Comparison of ENCODE assay signal across 8 cellular contexts in the genomic region with DNA sequence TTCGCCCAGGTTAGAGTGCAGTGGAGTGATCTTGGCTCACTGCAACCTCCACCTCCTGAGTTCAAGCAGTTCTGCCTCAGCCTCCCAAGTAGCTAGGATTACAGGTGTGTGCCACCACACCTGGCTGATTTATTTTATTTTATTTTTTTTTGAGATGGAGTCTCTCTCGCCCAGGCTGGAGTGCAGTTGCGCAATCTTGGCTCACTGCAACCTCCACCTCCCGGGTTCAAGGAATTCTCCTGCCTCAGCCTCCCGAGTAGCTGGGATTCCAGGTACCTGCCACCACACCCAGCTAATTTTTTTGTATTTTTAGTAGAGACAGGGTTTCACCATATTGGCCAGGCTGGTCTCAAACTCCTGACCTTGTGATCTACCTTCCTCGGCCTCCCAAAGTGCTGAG.
DNase-seq lines count a peak whose midpoint lies in the region; ATAC-seq, FAIRE-seq and TF ChIP-seq lines count a peak whose summit lies in the region.
"Not testable (repeated sequence)": the region's sequence is repeated elsewhere in the genome, so short reads cannot be mapped to it uniquely, and the experiment has no call there.

No MANE protein-coding gene starts in this region.

- not testable (repeated sequence) for H2BK120ac ChIP-seq in H1 (replicated peaks; ENCODE audit: low read depth, low read length)

- not testable (repeated sequence) for H3K27ac ChIP-seq in A549; BLaER1 treated with 17β-estradiol and CSF1 and Interleukin-3, amounts not matched to agents 10 nM and 100 nM; K562 (ENCODE audit: extremely low read depth, low read depth, low read length); H1 (ENCODE audit: low read depth, low read length); HepG2 (ENCODE audit: extremely low read length, insufficient read depth, low read length)
- peak overlapping the region; percentile 67; the same call in 1 of the 2 replicates for H3K27ac ChIP-seq in GM23338 (ENCODE audit: low read depth)
- H3K27ac ChIP-seq in VCaP, result peak overlapping the region; percentile 65

- ATAC-seq in A549, GM23338, K562, HepG2: not testable (repeated sequence)

- peaks cover 57% of the 10 kb centered on the region for H3K79me2 ChIP-seq in GM23338 (replicated peaks; ENCODE audit: insufficient read depth)
- H3K79me2 ChIP-seq in K562 (ENCODE audit: control insufficient read depth, insufficient read depth, low read length), result peaks cover 53% of the 10 kb centered on the region
- peaks cover 0 to 31% of the 10 kb centered on the region in 2 experiments; a peak in 1 of 4 replicates for H3K79me2 ChIP-seq in H1 (ENCODE audit: control insufficient read depth in 1 of 2, insufficient read depth in 2 of 2, low read length in 2 of 2)
- not testable (repeated sequence) for H3K79me2 ChIP-seq in HepG2 (ENCODE audit: insufficient read depth, low read length)

- not testable (repeated sequence) for FAIRE-seq in A549 (lab: Jason Lieb, UNC); K562 (lab: Jason Lieb, UNC); H1 (lab: Jason Lieb, UNC); HepG2 (lab: Jason Lieb, UNC)

- not testable (repeated sequence) for H3K27me3 ChIP-seq in BLaER1 treated with 17β-estradiol and CSF1 and Interleukin-3, amounts not matched to agents 10 nM and 100 nM; GM23338 (ENCODE audit: insufficient read depth); K562 (ENCODE audit: control insufficient read depth in 2 of 2, insufficient read depth in 2 of 2, low read length in 2 of 2); H1 (replicated peaks in 1 of 4; ENCODE audit: control insufficient read depth in 3 of 4, extremely low read depth in 1 of 4, insufficient read depth in 3 of 4, low read length in 3 of 4); HepG2 (ENCODE audit: control insufficient read depth in 1 of 2, insufficient read depth in 2 of 2, low read length in 2 of 2)

- H3K23ac ChIP-seq in H1 (ENCODE audit: insufficient read length), result not testable (repeated sequence)

- not testable (repeated sequence) for H3K4ac ChIP-seq in H1 (replicated peaks; ENCODE audit: insufficient read length, low read depth, low read length)

- not testable (repeated sequence) for H3K9me2 ChIP-seq in GM23338 (ENCODE audit: insufficient read depth)

- peaks cover 14% of the 10 kb centered on the region for H3K9me1 ChIP-seq in K562 (ENCODE audit: control insufficient read depth, insufficient read depth, low read length)

- H3K9me3 Mint-ChIP-seq in GM23338, result not testable (repeated sequence)

- not testable (repeated sequence) for H3K79me1 ChIP-seq in H1 (ENCODE audit: low read depth, low read length)

- not testable (repeated sequence) for H3K4me3 ChIP-seq in A549; BLaER1 treated with 17β-estradiol and CSF1 and Interleukin-3, amounts not matched to agents 10 nM and 100 nM; GM23338; K562; H1 (ENCODE audit: extremely low read depth in 1 of 4, insufficient read depth in 2 of 4, low read depth in 3 of 4, low read length in 4 of 4); HepG2 (replicated peaks in 1 of 3; ENCODE audit: insufficient read depth in 1 of 3, low read depth in 2 of 3, low read length in 3 of 3)

- H2AK5ac ChIP-seq in H1 (ENCODE audit: low read depth, low read length), result not testable (repeated sequence)

- CTCF ChIA-PET in A549 (lab: Yijun Ruan, JAX) (interaction anchor here (0.5 to 1.3 kb wide), 3 partner anchors 8 to 305 kb away, joined by 3 read pairs; no protein-coding TSS in a partner anchor), K562 (lab: Yijun Ruan, JAX; ENCODE audit: low intra/inter-chr PET ratio) (interaction anchor here (0.6 kb wide), 1 partner anchor 29 kb away, joined by 3 read pairs; no protein-coding TSS in a partner anchor), H1 (lab: Charles Lee; ENCODE audit: partially characterized antibody) (interaction anchor here (1.1 to 1.5 kb wide), 3 partner anchors 14 to 110 kb away, joined by 3 to 8 read pairs (median 4); no protein-coding TSS in a partner anchor)
- CTCF ChIA-PET in HepG2 (lab: Yijun Ruan, JAX; ENCODE audit: low intra/inter-chr PET ratio, low total read pairs), result not testable (repeated sequence)

- H3K4me1 ChIP-seq in A549, result not testable (repeated sequence)
- H3K4me1 ChIP-seq in BLaER1 treated with 17β-estradiol and CSF1 and Interleukin-3, amounts not matched to agents 10 nM and 100 nM, result peaks cover 33 to 51% (median 45%) of the 10 kb centered on the region in 10 experiments
- peaks cover 70% of the 10 kb centered on the region for H3K4me1 ChIP-seq in GM23338 (ENCODE audit: insufficient read depth)
- peaks cover 0 to 35% of the 10 kb centered on the region in 2 experiments; a peak in 3 of 5 replicates for H3K4me1 ChIP-seq in K562 (replicated peaks in 1 of 2; ENCODE audit: control insufficient read depth in 2 of 2, insufficient read depth in 2 of 2, low read length in 2 of 2)
- H3K4me1 ChIP-seq in H1 (replicated peaks in 1 of 4; ENCODE audit: control insufficient read depth in 3 of 4, insufficient read depth in 4 of 4, low read length in 3 of 4), result peaks cover 16 to 34% (median 28%) of the 10 kb centered on the region in 4 experiments
- H3K4me1 ChIP-seq in HepG2 (ENCODE audit: insufficient read depth, low read length), result peaks cover 68% of the 10 kb centered on the region

- TF ChIP-seq EP300 in A549 (IDR thresholded peaks at IDR 0.05); Ishikawa (IDR thresholded peaks at IDR 0.05; ENCODE audit: borderline replicate concordance); K562 (IDR thresholded peaks at IDR 0.05; ENCODE audit: low read length); H1 (IDR thresholded peaks at IDR 0.05; ENCODE audit: borderline replicate concordance in 1 of 2, low read depth in 2 of 2, low read length in 2 of 2); HepG2 (IDR thresholded peaks at IDR 0.05; ENCODE audit: low read depth in 2 of 2, low read length in 2 of 2); HepG2 (CRISPR knock-in tag; IDR thresholded peaks at IDR 0.05; ENCODE audit: borderline replicate concordance): not testable (repeated sequence)

- H2AFZ ChIP-seq in GM23338; K562 (ENCODE audit: low read depth, low read length); H1 (ENCODE audit: low read length); HepG2 (ENCODE audit: low read length): not testable (repeated sequence)

- not testable (repeated sequence) for H3K9me3 ChIP-seq in A549; BLaER1 treated with 17β-estradiol and CSF1 and Interleukin-3, amounts not matched to agents 10 nM and 100 nM (replicated peaks in 1 of 11); K562 (replicated peaks; ENCODE audit: control insufficient read depth, insufficient read depth, low read depth, low read length); H1 (ENCODE audit: insufficient read depth in 2 of 2, low read depth in 1 of 2, low read length in 1 of 2); HepG2 (ENCODE audit: low read length)

- H4K20me1 ChIP-seq in BLaER1 treated with 17β-estradiol and CSF1 and Interleukin-3, amounts not matched to agents 10 nM and 100 nM, result peaks cover 30 to 96% (median 68%) of the 10 kb centered on the region in 11 experiments
- H4K20me1 ChIP-seq in GM23338 (replicated peaks; ENCODE audit: insufficient read depth) (peaks cover 19% of the 10 kb centered on the region), K562 (replicated peaks; ENCODE audit: control insufficient read depth, insufficient read depth, low read length) (peaks cover 19% of the 10 kb centered on the region), HepG2 (ENCODE audit: insufficient read depth, low read length) (peaks cover 14% of the 10 kb centered on the region)
- not testable (repeated sequence) for H4K20me1 ChIP-seq in H1 (replicated peaks in 1 of 2; ENCODE audit: control insufficient read depth in 1 of 2, insufficient read depth in 2 of 2, low read length in 2 of 2)

- POLR2A ChIA-PET in A549 (lab: Yijun Ruan, JAX); K562 (lab: Yijun Ruan, JAX); H1 (lab: Charles Lee; ENCODE audit: partially characterized antibody); HepG2 (lab: Yijun Ruan, JAX): not testable (repeated sequence)

- peaks cover 65% of the 10 kb centered on the region for H3K4me1 Mint-ChIP-seq in GM23338

- H3K23me2 ChIP-seq in H1 (ENCODE audit: low read depth, low read length), result not testable (repeated sequence)

- not testable (repeated sequence) for H4K5ac ChIP-seq in H1 (ENCODE audit: insufficient read length, low read depth, low read length)

- not testable (repeated sequence) for H4K91ac ChIP-seq in H1 (replicated peaks; ENCODE audit: insufficient read length, low read length)

- not testable (repeated sequence) for H3K27ac Mint-ChIP-seq in GM23338

- H3K27me3 Mint-ChIP-seq in GM23338 (ENCODE audit: insufficient read depth, low read depth, poor library complexity), result not testable (repeated sequence)

- not testable (repeated sequence) for H3K4me2 ChIP-seq in A549; K562 (ENCODE audit: insufficient read depth, low read length); H1 (ENCODE audit: insufficient read depth in 1 of 2, low read depth in 2 of 2, low read length in 2 of 2); HepG2 (ENCODE audit: low read depth, low read length)
- H3K4me2 ChIP-seq in BLaER1 treated with 17β-estradiol and CSF1 and Interleukin-3, amounts not matched to agents 10 nM and 100 nM, result peak overlapping the region in 8 of 11 experiments; percentile 35 to 75 (median 62); a peak in 15 of 22 replicates
- peak overlapping the region; percentile 71 for H3K4me2 ChIP-seq in GM23338

- not testable (repeated sequence) for TF ChIP-seq RAD21 in A549 (conservative IDR thresholded peaks at IDR 0.05 in 1 of 2, IDR thresholded peaks at IDR 0.05 in 1 of 2); Ishikawa (IDR thresholded peaks at IDR 0.05; ENCODE audit: low read depth); K562 (CRISPR knock-in tag; conservative IDR thresholded peaks at IDR 0.05 in 1 of 2, IDR thresholded peaks at IDR 0.05 in 1 of 2); H1 (IDR thresholded peaks at IDR 0.05 in 1 of 2, conservative IDR thresholded peaks at IDR 0.05 in 1 of 2; ENCODE audit: low read depth in 2 of 2, low read length in 2 of 2); HepG2 (CRISPR knock-in tag; IDR thresholded peaks at IDR 0.05)

- 97% methylated on average over 6 of the region's 6 CpGs for WGBS in A549 (ENCODE audit: missing lambda C conversion rate)
- 98% methylated on average over 6 of the region's 6 CpGs for WGBS in K562 (ENCODE audit: insufficient coverage, low coverage, missing lambda C conversion rate)
- WGBS in H1 (ENCODE audit: extremely low coverage in 1 of 2, insufficient coverage in 1 of 2, insufficient read length in 1 of 2, insufficient replicate concordance in 2 of 2, low coverage in 1 of 2, low lambda C conversion rate in 2 of 2, missing lambda C conversion rate in 1 of 2), 2 experiments, result 95% methylated on average over 6 of the region's 6 CpGs; no CpG with 5 or more reads in 1 of the 2 experiments
- WGBS in HepG2 (ENCODE audit: low lambda C conversion rate), result 97% methylated on average over 6 of the region's 6 CpGs

- in situ Hi-C loops in K562 (cut with MboI); HepG2 (cut with HindIII; ENCODE audit: extremely low pct_ligation_motif_present, low pct_unique_long_range_greater_than_20kb): not testable (repeated sequence)

- BruUV-seq in K562 (replicated peaks; lab: Mats Ljungman, UMichigan); HepG2 (replicated peaks; lab: Mats Ljungman, UMichigan): not testable (repeated sequence)

- H2BK20ac ChIP-seq in H1 (ENCODE audit: low read length), result not testable (repeated sequence)

- not testable (repeated sequence) for H4K8ac ChIP-seq in H1 (ENCODE audit: extremely low read depth, insufficient read depth, low read length)

- not testable (repeated sequence) for H2BK15ac ChIP-seq in H1 (ENCODE audit: low read length)

- intact Hi-C loops in K562 (cut with micrococcal nuclease), result not testable (repeated sequence)
- intact Hi-C loops in HepG2 (cut with micrococcal nuclease; ENCODE audit: unreplicated experiment), result loop anchor here (10.0 kb wide), 1 partner anchor 102 kb away; no protein-coding TSS in a partner anchor

- peaks cover 31 to 61% (median 44%) of the 10 kb centered on the region in 11 experiments for H3K36me3 ChIP-seq in BLaER1 treated with 17β-estradiol and CSF1 and Interleukin-3, amounts not matched to agents 10 nM and 100 nM
- H3K36me3 ChIP-seq in GM23338 (ENCODE audit: insufficient read depth); H1 (ENCODE audit: control insufficient read depth in 2 of 4, insufficient read depth in 4 of 4, low read length in 3 of 4): not testable (repeated sequence)
- H3K36me3 ChIP-seq in K562 (ENCODE audit: control insufficient read depth, insufficient read depth, low read length) (peaks cover 81% of the 10 kb centered on the region), HepG2 (replicated peaks in 1 of 2; ENCODE audit: control insufficient read depth in 1 of 2, insufficient read depth in 2 of 2, low read length in 2 of 2) (peaks cover 8 to 25% of the 10 kb centered on the region in 2 experiments; a peak in 3 of 5 replicates)

- not testable (repeated sequence) for H3K56ac ChIP-seq in H1 (replicated peaks; ENCODE audit: insufficient read length, low read depth, low read length)

- not testable (repeated sequence) for H3K4me3 Mint-ChIP-seq in GM23338

- H3F3A ChIP-seq in GM23338 (replicated peaks; ENCODE audit: low read depth), result peaks cover 18% of the 10 kb centered on the region

- H2BK12ac ChIP-seq in H1 (ENCODE audit: low read depth, low read length), result not testable (repeated sequence)

- not testable (repeated sequence) for TF ChIP-seq POLR2A in A549 (IDR thresholded peaks at IDR 0.05; ENCODE audit: low read length); K562 (conservative IDR thresholded peaks at IDR 0.05); H1 (IDR thresholded peaks at IDR 0.05; ENCODE audit: control extremely low read depth in 1 of 2, low read depth in 2 of 2, low read length in 2 of 2); HepG2 (IDR thresholded peaks at IDR 0.05; ENCODE audit: insufficient read depth in 1 of 2, low read depth in 2 of 2, low read length in 2 of 2)

- H3K18ac ChIP-seq in H1 (ENCODE audit: extremely low read depth, low read length), result not testable (repeated sequence)

- H3K36me3 Mint-ChIP-seq in GM23338 (ENCODE audit: low read depth), result not testable (repeated sequence)

- not testable (repeated sequence) for H3K9ac ChIP-seq in BLaER1 treated with 17β-estradiol and CSF1 and Interleukin-3, amounts not matched to agents 10 nM and 100 nM; K562 (ENCODE audit: insufficient read depth in 1 of 2, low read depth in 2 of 2, low read length in 2 of 2); H1 (replicated peaks in 1 of 4; ENCODE audit: extremely low read depth in 1 of 4, low read depth in 3 of 4, low read length in 3 of 4); HepG2 (ENCODE audit: insufficient read depth, low read depth, low read length)

- not testable (repeated sequence) for H3K14ac ChIP-seq in H1 (ENCODE audit: insufficient read length)

- H2BK5ac ChIP-seq in H1 (ENCODE audit: low read depth, low read length), result not testable (repeated sequence)

- DNase-seq in A549 (ENCODE audit: low read depth in 1 of 2, low spot score in 1 of 2); GM23338 (ENCODE audit: low spot score); K562 (ENCODE audit: extremely low read depth in 1 of 4, low spot score in 3 of 4); H1 (ENCODE audit: low read depth in 1 of 2, low spot score in 2 of 2); HepG2 (ENCODE audit: low spot score): not testable (repeated sequence)

- TF ChIP-seq CTCF in A549 (IDR thresholded peaks at IDR 0.05); GM23338 (conservative IDR thresholded peaks at IDR 0.05; ENCODE audit: low read depth in 2 of 2); VCaP (conservative IDR thresholded peaks at IDR 0.05); K562 (IDR thresholded peaks at IDR 0.05 in 2 of 3, conservative IDR thresholded peaks at IDR 0.05 in 1 of 3; ENCODE audit: insufficient read depth in 2 of 3, low read depth in 1 of 3, low read length in 3 of 3); H1 (IDR thresholded peaks at IDR 0.05; ENCODE audit: control extremely low read depth in 1 of 3, insufficient read depth in 1 of 3, low read depth in 1 of 3, low read length in 3 of 3); HepG2 (CRISPR knock-in tag; IDR thresholded peaks at IDR 0.05): not testable (repeated sequence)
